ENCODE assay signal across 18 cellular contexts in genomic region chr19:32469796-32470195, GRCh38.
"Had no signal": no experiment of that assay in that cellular context is flagged by ENCODE, and none has a peak within 500 bp of the region (broad histone marks: within the 10 kb centered on the region; RNA-seq: fewer than 3 reads in every experiment).

No MANE protein-coding gene starts in this region.

- ATAC-seq: activated T-cell treated with anti-CD3 and anti-CD28 coated beads, Interleukin-2, amount 50 U/mL, for 72 hours; gastrocnemius medialis; heart left ventricle; left cardiac atrium; stimulated activated naive CD8-positive, alpha-beta T cell treated with anti-CD3 and anti-CD28 coated beads, Interleukin-15, Interleukin-2, amounts not matched to agents 100 U/mL and 50 U/mL, for 24 hours; T-helper 17 cell had no signal

- H3K4me3 ChIP-seq: cardiac muscle cell, gastrocnemius medialis, heart left ventricle, sigmoid colon, upper lobe of left lung had no signal

- H3K9me3 ChIP-seq: gastrocnemius medialis, heart left ventricle, sigmoid colon, upper lobe of left lung had no signal

- H3K27me3 ChIP-seq: cardiac muscle cell, gastrocnemius medialis, heart left ventricle, sigmoid colon, upper lobe of left lung had no signal

- H3K27ac ChIP-seq: cardiac muscle cell, gastrocnemius medialis, heart left ventricle, sigmoid colon, upper lobe of left lung had no signal

- H3K4me1 ChIP-seq: gastrocnemius medialis, heart left ventricle, sigmoid colon, upper lobe of left lung had no signal

- DNase-seq: activated CD4-positive, alpha-beta memory T cell treated with anti-CD3 and anti-CD28 coated beads, Interleukin-2, amount 10 ng/mL, durations not matched to agents 7 days and 5 days; activated CD4-positive, alpha-beta T cell treated with anti-CD3 and anti-CD28 coated beads, Interleukin-2, amount 10 ng/mL, durations not matched to agents 24 days and 14 days; activated effector memory CD4-positive, alpha-beta T cell treated with Interleukin-2 at 50 U/mL for 16 hours; activated naive CD4-positive, alpha-beta T cell treated with anti-CD3 and anti-CD28 coated beads for 36 hours; activated naive CD8-positive, alpha-beta T cell treated with anti-CD3 and anti-CD28 coated beads, Interleukin-2, amount 10 ng/mL, durations not matched to agents 7 days and 5 days; activated T-cell treated with anti-CD3 and anti-CD28 coated beads, Interleukin-2, amount 50 U/mL, for 72 hours; effector CD4-positive, alpha-beta T cell; gastrocnemius medialis; heart left ventricle; islet precursor cell; left cardiac atrium; sigmoid colon; stimulated activated CD4-positive, alpha-beta T cell treated with anti-CD3 and anti-CD28 coated beads, Interleukin-4, amount 100 ng/mL, for 4 hours; stimulated activated naive CD8-positive, alpha-beta T cell treated with anti-CD3 and anti-CD28 coated beads, Interleukin-15, Interleukin-2, amounts not matched to agents 100 U/mL and 50 U/mL, for 24 hours; SW 1271; T-helper 17 cell; upper lobe of left lung had no signal

- H3K36me3 ChIP-seq: gastrocnemius medialis had no signal
